21 cellular contexts compared by ENCODE assay signal in the genomic region with DNA sequence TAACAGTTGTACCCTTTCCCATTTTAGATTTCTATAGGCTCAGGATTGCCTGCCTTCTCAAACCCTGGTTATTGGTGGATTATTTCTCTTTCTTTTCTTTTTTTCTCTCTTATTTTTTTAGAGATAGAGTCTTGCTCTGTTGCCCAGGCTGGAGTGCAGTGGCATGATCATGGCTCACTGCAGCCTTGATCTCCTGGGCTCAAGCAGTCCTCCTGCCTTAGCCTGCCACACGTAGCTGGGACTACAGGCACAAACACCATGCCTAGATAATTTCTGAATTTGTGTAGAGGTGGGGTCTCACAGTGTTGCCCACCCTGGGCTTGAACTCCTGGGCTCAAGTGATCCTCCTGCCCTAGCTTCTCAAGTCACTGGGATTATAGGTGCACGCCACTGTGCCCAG.
"Had no signal": no experiment of that assay in that cellular context is flagged by ENCODE, and none has a peak within 500 bp of the region (broad histone marks: within the 10 kb centered on the region; RNA-seq: fewer than 3 reads in every experiment).

No MANE protein-coding gene starts in this region.

- H3K36me3 ChIP-seq: left ventricle myocardium inferior, uterus had no signal

- H3K27me3 Mint-ChIP-seq: activated CD4-positive, alpha-beta T cell treated with anti-CD3 and anti-CD28 coated beads, Interleukin-2, amount 10 ng/mL, durations not matched to agents 7 days and 5 days; naive thymus-derived CD4-positive, alpha-beta T cell had no signal

- H3K4me3 Mint-ChIP-seq: activated CD4-positive, alpha-beta T cell treated with anti-CD3 and anti-CD28 coated beads, Interleukin-2, amount 10 ng/mL, durations not matched to agents 7 days and 5 days; activated CD8-positive, alpha-beta T cell treated with anti-CD3 and anti-CD28 coated beads, Interleukin-2, amount 10 ng/mL, durations not matched to agents 7 days and 5 days; immature natural killer cell; naive thymus-derived CD4-positive, alpha-beta T cell had no signal

- H3K9me3 ChIP-seq: left ventricle myocardium inferior, mucosa of descending colon, spleen, tibial artery, uterus had no signal

- DNase-seq: activated CD4-positive, alpha-beta T cell treated with anti-CD3 and anti-CD28 coated beads, Interleukin-2, amount 10 ng/mL, durations not matched to agents 7 days and 5 days; activated CD8-positive, alpha-beta T cell treated with anti-CD3 and anti-CD28 coated beads, Interleukin-2, amount 10 ng/mL, durations not matched to agents 7 days and 5 days; activated effector memory CD4-positive, alpha-beta T cell treated with anti-CD3 and anti-CD28 coated beads, Interleukin-2, amount 50 U/mL, for 16 hours; activated naive CD4-positive, alpha-beta T cell treated with anti-CD3 and anti-CD28 coated beads, Interleukin-2, amount 50 U/mL, for 16 hours; activated T-cell treated with anti-CD3 and anti-CD28 coated beads, Interleukin-2, amount 50 U/mL, for 48 hours; aorta; effector CD8-positive, alpha-beta T cell; immature natural killer cell; left ventricle myocardium inferior; mammary epithelial cell; mucosa of descending colon; naive thymus-derived CD4-positive, alpha-beta T cell; spleen; stimulated activated naive CD4-positive, alpha-beta T cell; T-helper 1 cell; T-helper 9 cell; tibial artery; uterus had no signal

- H3K9me3 Mint-ChIP-seq: activated CD4-positive, alpha-beta T cell treated with anti-CD3 and anti-CD28 coated beads, Interleukin-2, amount 10 ng/mL, durations not matched to agents 7 days and 5 days; immature natural killer cell; naive thymus-derived CD4-positive, alpha-beta T cell had no signal

- ATAC-seq: activated CD4-positive, CD25-positive, alpha-beta regulatory T cell treated with anti-CD3 and anti-CD28 coated beads, Interleukin-2, amount 50 U/mL, for 24 hours; activated CD8-positive, alpha-beta T cell treated with anti-CD3 and anti-CD28 coated beads, Interleukin-2, amount 10 ng/mL, durations not matched to agents 7 days and 5 days; mucosa of descending colon; naive thymus-derived CD4-positive, alpha-beta T cell had no signal

- H3K27ac ChIP-seq: coronary artery, left ventricle myocardium inferior, parathyroid adenoma, spleen, tibial artery, uterus had no signal

- H3K4me1 ChIP-seq: parathyroid adenoma, uterus had no signal

- H3K27me3 ChIP-seq: spleen, tibial artery, uterus had no signal

- H3K4me3 ChIP-seq: coronary artery, left ventricle myocardium inferior, mucosa of descending colon, spleen, tibial artery, uterus had no signal

- H3K27ac Mint-ChIP-seq: activated CD8-positive, alpha-beta T cell treated with anti-CD3 and anti-CD28 coated beads, Interleukin-2, amount 10 ng/mL, durations not matched to agents 7 days and 5 days; immature natural killer cell; naive thymus-derived CD4-positive, alpha-beta T cell had no signal
